17 cellular contexts compared by ENCODE assay signal in genomic region chr6:29938746-29939508, GRCh38.
"Had no signal": no experiment of that assay in that cellular context is flagged by ENCODE, and none has a peak within 500 bp of the region (broad histone marks: within the 10 kb centered on the region; RNA-seq: fewer than 3 reads in every experiment).

No MANE protein-coding gene starts in this region.

- H3K4me3 ChIP-seq: heart left ventricle, lung, tibial nerve, vagina had no signal

- H3K27ac Mint-ChIP-seq: activated CD4-positive, alpha-beta T cell treated with anti-CD3 and anti-CD28 coated beads, Interleukin-2, amount 10 ng/mL, durations not matched to agents 7 days and 5 days; activated naive CD4-positive, alpha-beta T cell treated with anti-CD3 and anti-CD28 coated beads, Interleukin-2, amount 10 ng/mL, durations not matched to agents 7 days and 5 days; activated T-helper 2 cell treated with anti-CD3 and anti-CD28 coated beads, Interferon-gamma antibody, Interleukin-2, Interleukin-4, amounts not matched to agents 10 μg/mL and 5 μg/mL and 100 μg/mL, durations not matched to agents 14 hours and 24 hours and 36 hours; WTC11 had no signal

- H3K9ac ChIP-seq: parathyroid adenoma had no signal

- H2AFZ ChIP-seq: parathyroid adenoma had no signal

- H3K4me1 ChIP-seq: foreskin keratinocyte, parathyroid adenoma had no signal

- H3K4me3 Mint-ChIP-seq: activated CD4-positive, alpha-beta T cell treated with anti-CD3 and anti-CD28 coated beads, Interleukin-2, amount 10 ng/mL, durations not matched to agents 7 days and 5 days; activated naive CD4-positive, alpha-beta T cell treated with anti-CD3 and anti-CD28 coated beads, Interleukin-2, amount 10 ng/mL, durations not matched to agents 7 days and 5 days; WTC11 had no signal

- H3K27me3 ChIP-seq: foreskin keratinocyte, heart left ventricle, neutrophil, tibial nerve, vagina had no signal

- DNase-seq: activated CD4-positive, alpha-beta T cell treated with anti-CD3 and anti-CD28 coated beads, Interleukin-2, amount 10 ng/mL, durations not matched to agents 7 days and 5 days; activated naive CD4-positive, alpha-beta T cell treated with anti-CD3 and anti-CD28 coated beads, Interleukin-2, amount 10 ng/mL, durations not matched to agents 7 days and 5 days; foreskin keratinocyte; heart left ventricle; left colon; midbrain; stimulated activated CD4-positive, alpha-beta T cell treated with anti-CD3 and anti-CD28 coated beads, Interleukin-4, amount 100 ng/mL, for 24 hours; stimulated activated naive CD4-positive, alpha-beta T cell treated with Interleukin-2 at 50 U/mL for 16 hours; substantia nigra; T-helper 2 cell had no signal

- H3K27ac ChIP-seq: foreskin keratinocyte, heart left ventricle, neutrophil, parathyroid adenoma, tibial nerve, vagina had no signal

- H3K9me3 Mint-ChIP-seq: activated T-helper 2 cell treated with anti-CD3 and anti-CD28 coated beads, Interferon-gamma antibody, Interleukin-2, Interleukin-4, amounts not matched to agents 10 μg/mL and 5 μg/mL and 100 μg/mL, durations not matched to agents 14 hours and 24 hours and 36 hours had no signal

- ATAC-seq: foreskin keratinocyte, heart left ventricle, left colon, WTC11 had no signal

- H3K79me2 ChIP-seq: parathyroid adenoma had no signal
